ENCODE assay signal across 8 cellular contexts in the genomic region with DNA sequence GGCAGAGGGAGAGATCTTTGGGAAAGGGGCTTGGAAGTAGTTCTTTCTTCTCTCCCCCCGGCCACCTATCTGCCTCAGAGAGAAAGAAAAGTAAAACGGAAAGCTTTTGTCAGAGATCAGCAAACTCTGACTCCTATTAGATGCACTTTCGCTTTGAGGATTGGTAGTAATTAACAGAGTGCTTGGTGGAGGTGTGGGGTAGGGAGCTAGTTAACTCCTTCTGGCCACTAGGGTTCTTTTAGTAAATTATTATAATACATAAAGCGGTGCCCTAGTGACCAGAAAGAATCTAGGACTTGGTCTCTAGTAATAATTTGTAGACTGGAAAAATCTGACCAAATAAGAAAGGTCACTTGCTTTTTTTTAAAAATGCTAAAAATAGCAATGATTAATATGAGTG. TPM values are rescaled to one million over a fixed set of nuclear protein-coding genes. Genes with fewer than 3 reads are reported as not detected.
DNase-seq lines count a peak whose midpoint lies in the region; ATAC-seq and TF ChIP-seq lines count a peak whose summit lies in the region.

No MANE protein-coding gene starts in this region.

- no peaks in the 10 kb centered on the region for H3K9me3 Mint-ChIP-seq in activated naive CD4-positive, alpha-beta T cell treated with anti-CD3 and anti-CD28 coated beads, Interleukin-2, amount 50 U/mL, for 24 hours

- H3K36me3 ChIP-seq in parathyroid adenoma (ENCODE audit: control insufficient read depth, insufficient read depth, low read length): no peaks in the 10 kb centered on the region

- H3K27me3 Mint-ChIP-seq in activated naive CD4-positive, alpha-beta T cell treated with anti-CD3 and anti-CD28 coated beads, Interleukin-2, amount 50 U/mL, for 24 hours: peaks cover 3% of the 10 kb centered on the region
- peaks cover 13% of the 10 kb centered on the region for H3K27me3 Mint-ChIP-seq in T-helper 17 cell

- H3K4me2 ChIP-seq in parathyroid adenoma (ENCODE audit: low read length): peak overlapping the region; percentile 19

- H3K9me3 ChIP-seq in parathyroid adenoma (ENCODE audit: control insufficient read depth, low read length) (peaks cover 3% of the 10 kb centered on the region), T-helper 17 cell (ENCODE audit: control insufficient read depth, low read length, poor library complexity, severe bottlenecking) (no peaks in the 10 kb centered on the region)

- peak; percentile 79 for ATAC-seq in HG03442 (IDR thresholded peaks at IDR 0.05; ENCODE audit: unreplicated experiment)
- ATAC-seq in T-helper 17 cell: no peak

- TF ChIP-seq CTCF in parathyroid adenoma (IDR thresholded peaks at IDR 0.05): no peak

- no peaks in the 10 kb centered on the region for H3K27me3 ChIP-seq in parathyroid adenoma (ENCODE audit: control insufficient read depth, insufficient read depth, low read length)

- H3K4me1 ChIP-seq in parathyroid adenoma: peaks cover 8% of the 10 kb centered on the region

- peak overlapping the region; percentile 39 for H2AFZ ChIP-seq in parathyroid adenoma

- H3K27ac Mint-ChIP-seq in activated naive CD4-positive, alpha-beta T cell treated with anti-CD3 and anti-CD28 coated beads, Interleukin-2, amount 50 U/mL, for 24 hours: no peak overlapping the region
- H3K27ac Mint-ChIP-seq in T-helper 17 cell: no peak overlapping the region

- no peak for DNase-seq in activated naive CD4-positive, alpha-beta T cell (lab: John Stamatoyannopoulos, UW)
- DNase-seq in dermis blood vessel endothelial cell (peak; percentile 15), T-helper 17 cell (no peak), SIG-M5 treated with dmso at 0.1 percent for 504 hours (lab: John Stamatoyannopoulos, UW; ENCODE audit: unreplicated experiment) (no peak), KG1 (lab: John Stamatoyannopoulos, UW) (no peak)

- peak overlapping the region; percentile 6 for H3K4me3 Mint-ChIP-seq in activated naive CD4-positive, alpha-beta T cell treated with anti-CD3 and anti-CD28 coated beads, Interleukin-2, amount 50 U/mL, for 24 hours
- H3K4me3 Mint-ChIP-seq in T-helper 17 cell: no peak overlapping the region

- no peaks in the 10 kb centered on the region for H3K36me3 Mint-ChIP-seq in activated naive CD4-positive, alpha-beta T cell treated with anti-CD3 and anti-CD28 coated beads, Interleukin-2, amount 50 U/mL, for 24 hours
- H3K36me3 Mint-ChIP-seq in T-helper 17 cell (ENCODE audit: low read depth): no peaks in the 10 kb centered on the region

- H3K79me2 ChIP-seq in parathyroid adenoma: no peaks in the 10 kb centered on the region

- H3K9ac ChIP-seq in parathyroid adenoma: no peak overlapping the region

- H3K27ac ChIP-seq in parathyroid adenoma: no peak overlapping the region

- no peak overlapping the region for H3K4me3 ChIP-seq in parathyroid adenoma (ENCODE audit: low read depth, low read length)

- peaks cover 9% of the 10 kb centered on the region for H3K4me1 Mint-ChIP-seq in activated naive CD4-positive, alpha-beta T cell treated with anti-CD3 and anti-CD28 coated beads, Interleukin-2, amount 50 U/mL, for 24 hours
- peaks cover 4% of the 10 kb centered on the region for H3K4me1 Mint-ChIP-seq in T-helper 17 cell

RNA-seq across cellular contexts. Expression of a gene that starts 54.6 kb away (rescaled TPM):
- total RNA-seq in dermis blood vessel endothelial cell (0.93 and 5.6 TPM in 2 replicates), T-helper 17 cell (1 to 10 TPM; 4.4 to 6.0 TPM)
